Comparison of ENCODE assay signal across 1 cellular context in the genomic region with DNA sequence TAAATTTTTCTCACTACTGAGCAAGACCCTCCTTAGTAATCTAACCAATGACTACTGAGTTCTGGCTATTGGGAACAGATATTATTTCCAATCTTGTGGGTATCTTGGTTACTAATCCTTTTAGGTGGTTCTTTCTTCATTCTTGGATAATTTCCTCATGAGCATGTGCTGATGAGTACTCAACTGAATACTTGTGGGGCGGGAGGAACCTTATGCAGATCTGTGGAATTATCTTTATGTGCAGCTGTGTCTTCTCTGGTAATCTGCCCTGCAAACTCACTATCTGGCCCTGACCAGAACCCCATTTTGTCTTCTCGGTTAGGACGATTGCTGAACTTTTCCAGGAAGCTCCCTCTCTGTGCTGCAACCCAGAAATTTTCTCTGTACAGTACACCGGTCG.
TF ChIP-seq lines count a peak whose summit lies in the region.

No MANE protein-coding gene starts in this region.

TF ChIP-seq in K562, 482 proteins besides CTCF, POLR2A, EP300 and RAD21 (continued from another document and continues in another):
- peak in 1 of 2 experiments; percentile 93; a peak in 2 of 4 replicates for TF ChIP-seq ZMIZ1 (IDR thresholded peaks at IDR 0.05; ENCODE audit: low read depth in 2 of 2, low read length in 2 of 2)
- no peak for TF ChIP-seq MAFF (IDR thresholded peaks at IDR 0.05; ENCODE audit: low read length)
- TF ChIP-seq CREB3 (tag; conservative IDR thresholded peaks at IDR 0.05; ENCODE audit: low read depth), result no peak
- no peak for TF ChIP-seq DDX20 (tag; IDR thresholded peaks at IDR 0.05; ENCODE audit: low read depth)
- TF ChIP-seq FOS (IDR thresholded peaks at IDR 0.05; ENCODE audit: extremely low read depth, insufficient read length), result no peak
- TF ChIP-seq TAF7 (tag; IDR thresholded peaks at IDR 0.05), result no peak
- no peak for TF ChIP-seq ZNF217 (CRISPR knock-in tag; IDR thresholded peaks at IDR 0.05)
- peak; percentile 47; the same call in 1 of the 2 replicates for TF ChIP-seq FOXJ2 (tag; IDR thresholded peaks at IDR 0.05)
- TF ChIP-seq ATF1 (CRISPR knock-in tag; IDR thresholded peaks at IDR 0.05), result no peak
- TF ChIP-seq ATF1 (tag; IDR thresholded peaks at IDR 0.05), result no peak
- no peak for TF ChIP-seq ZNF165 (CRISPR knock-in tag; IDR thresholded peaks at IDR 0.05; ENCODE audit: borderline replicate concordance)
- no peak for TF ChIP-seq BDP1 (IDR thresholded peaks at IDR 0.05; ENCODE audit: insufficient read depth, insufficient read length)
- no peak for TF ChIP-seq SRSF1 (IDR thresholded peaks at IDR 0.05; ENCODE audit: low read depth, low read length)
- no peak for TF ChIP-seq NR3C1 (CRISPR knock-in tag; IDR thresholded peaks at IDR 0.05)
- no peak for TF ChIP-seq ZNF77 (CRISPR knock-in tag; IDR thresholded peaks at IDR 0.05)
- TF ChIP-seq SNAPC5 (CRISPR knock-in tag; IDR thresholded peaks at IDR 0.05), result no peak
- no peak for TF ChIP-seq TOE1 (IDR thresholded peaks at IDR 0.05; ENCODE audit: borderline replicate concordance)
- no peak for TF ChIP-seq TOE1 (CRISPR knock-in tag; IDR thresholded peaks at IDR 0.05; ENCODE audit: borderline replicate concordance, low read depth)
- TF ChIP-seq MXI1 (IDR thresholded peaks at IDR 0.05; ENCODE audit: low read depth, low read length), result no peak
- no peak; the same call in 1 of the 2 replicates for TF ChIP-seq ZNF76 (CRISPR knock-in tag; IDR thresholded peaks at IDR 0.05; ENCODE audit: borderline replicate concordance)
- TF ChIP-seq, protein P1, sequence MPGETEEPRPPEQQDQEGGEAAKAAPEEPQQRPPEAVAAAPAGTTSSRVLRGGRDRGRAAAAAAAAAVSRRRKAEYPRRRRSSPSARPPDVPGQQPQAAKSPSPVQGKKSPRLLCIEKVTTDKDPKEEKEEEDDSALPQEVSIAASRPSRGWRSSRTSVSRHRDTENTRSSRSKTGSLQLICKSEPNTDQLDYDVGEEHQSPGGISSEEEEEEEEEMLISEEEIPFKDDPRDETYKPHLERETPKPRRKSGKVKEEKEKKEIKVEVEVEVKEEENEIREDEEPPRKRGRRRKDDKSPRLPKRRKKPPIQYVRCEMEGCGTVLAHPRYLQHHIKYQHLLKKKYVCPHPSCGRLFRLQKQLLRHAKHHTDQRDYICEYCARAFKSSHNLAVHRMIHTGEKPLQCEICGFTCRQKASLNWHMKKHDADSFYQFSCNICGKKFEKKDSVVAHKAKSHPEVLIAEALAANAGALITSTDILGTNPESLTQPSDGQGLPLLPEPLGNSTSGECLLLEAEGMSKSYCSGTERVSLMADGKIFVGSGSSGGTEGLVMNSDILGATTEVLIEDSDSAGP (CRISPR knock-in tag; IDR thresholded peaks at IDR 0.05), result no peak
- peak; percentile 25 for TF ChIP-seq TAF1 (IDR thresholded peaks at IDR 0.05; ENCODE audit: control insufficient read depth, extremely low read depth, insufficient read depth, low read length, severe bottlenecking)
- peak in 1 of 2 experiments; percentile 90; a peak in 2 of 4 replicates for TF ChIP-seq RCOR1 (IDR thresholded peaks at IDR 0.05; ENCODE audit: borderline replicate concordance in 1 of 2, low read depth in 2 of 2, low read length in 2 of 2)
- no peak for TF ChIP-seq KLF10 (CRISPR knock-in tag; IDR thresholded peaks at IDR 0.05)
- TF ChIP-seq TEAD4 (IDR thresholded peaks at IDR 0.05; ENCODE audit: low read length), result peak; percentile 98
- no peak for TF ChIP-seq TEAD4 (CRISPR knock-in tag; IDR thresholded peaks at IDR 0.05; ENCODE audit: borderline replicate concordance)
- no peak for TF ChIP-seq ZNF586 (CRISPR knock-in tag; conservative IDR thresholded peaks at IDR 0.05)
- no peak for TF ChIP-seq MED1 (CRISPR knock-in tag; IDR thresholded peaks at IDR 0.05; ENCODE audit: borderline replicate concordance)
- peak; percentile 81 for TF ChIP-seq SMAD1 (IDR thresholded peaks at IDR 0.05; ENCODE audit: low read depth, low read length, partially characterized antibody)
- TF ChIP-seq ZNF3 (CRISPR knock-in tag; IDR thresholded peaks at IDR 0.05), result no peak
- TF ChIP-seq SRSF9 (IDR thresholded peaks at IDR 0.05; ENCODE audit: borderline replicate concordance, low read depth, low read length), result no peak
- TF ChIP-seq ZNF311 (CRISPR knock-in tag; IDR thresholded peaks at IDR 0.05), result no peak
- TF ChIP-seq NELFE (IDR thresholded peaks at IDR 0.05; ENCODE audit: insufficient read depth, insufficient read length), result no peak
- 0 out of 3 replicates have a peak, but pooled peaks of 1 of the 2 experiments have one; percentile 73 for TF ChIP-seq CBX3 (IDR thresholded peaks at IDR 0.05; ENCODE audit: borderline replicate concordance in 1 of 2, low read length in 2 of 2)
- TF ChIP-seq BRF2 (IDR thresholded peaks at IDR 0.05; ENCODE audit: borderline replicate concordance, insufficient read depth, insufficient read length), result no peak
- peak; percentile 94 for TF ChIP-seq SOX6 (IDR thresholded peaks at IDR 0.05)
- TF ChIP-seq PURB (CRISPR knock-in tag; IDR thresholded peaks at IDR 0.05; ENCODE audit: low read depth), result no peak
- TF ChIP-seq ZNF830 (CRISPR knock-in tag; IDR thresholded peaks at IDR 0.05), result no peak
- no peak for TF ChIP-seq MIER1 (IDR thresholded peaks at IDR 0.05; ENCODE audit: low read depth)
- peak; percentile 86 for TF ChIP-seq SMAD4 (CRISPR knock-in tag; conservative IDR thresholded peaks at IDR 0.05)
- TF ChIP-seq TGIF2 (CRISPR knock-in tag; IDR thresholded peaks at IDR 0.05), result no peak
- TF ChIP-seq ESRRB (CRISPR knock-in tag; IDR thresholded peaks at IDR 0.05; ENCODE audit: borderline replicate concordance), result no peak
- TF ChIP-seq KAT8 (IDR thresholded peaks at IDR 0.05; ENCODE audit: low read depth), result no peak
- TF ChIP-seq, protein P2, sequence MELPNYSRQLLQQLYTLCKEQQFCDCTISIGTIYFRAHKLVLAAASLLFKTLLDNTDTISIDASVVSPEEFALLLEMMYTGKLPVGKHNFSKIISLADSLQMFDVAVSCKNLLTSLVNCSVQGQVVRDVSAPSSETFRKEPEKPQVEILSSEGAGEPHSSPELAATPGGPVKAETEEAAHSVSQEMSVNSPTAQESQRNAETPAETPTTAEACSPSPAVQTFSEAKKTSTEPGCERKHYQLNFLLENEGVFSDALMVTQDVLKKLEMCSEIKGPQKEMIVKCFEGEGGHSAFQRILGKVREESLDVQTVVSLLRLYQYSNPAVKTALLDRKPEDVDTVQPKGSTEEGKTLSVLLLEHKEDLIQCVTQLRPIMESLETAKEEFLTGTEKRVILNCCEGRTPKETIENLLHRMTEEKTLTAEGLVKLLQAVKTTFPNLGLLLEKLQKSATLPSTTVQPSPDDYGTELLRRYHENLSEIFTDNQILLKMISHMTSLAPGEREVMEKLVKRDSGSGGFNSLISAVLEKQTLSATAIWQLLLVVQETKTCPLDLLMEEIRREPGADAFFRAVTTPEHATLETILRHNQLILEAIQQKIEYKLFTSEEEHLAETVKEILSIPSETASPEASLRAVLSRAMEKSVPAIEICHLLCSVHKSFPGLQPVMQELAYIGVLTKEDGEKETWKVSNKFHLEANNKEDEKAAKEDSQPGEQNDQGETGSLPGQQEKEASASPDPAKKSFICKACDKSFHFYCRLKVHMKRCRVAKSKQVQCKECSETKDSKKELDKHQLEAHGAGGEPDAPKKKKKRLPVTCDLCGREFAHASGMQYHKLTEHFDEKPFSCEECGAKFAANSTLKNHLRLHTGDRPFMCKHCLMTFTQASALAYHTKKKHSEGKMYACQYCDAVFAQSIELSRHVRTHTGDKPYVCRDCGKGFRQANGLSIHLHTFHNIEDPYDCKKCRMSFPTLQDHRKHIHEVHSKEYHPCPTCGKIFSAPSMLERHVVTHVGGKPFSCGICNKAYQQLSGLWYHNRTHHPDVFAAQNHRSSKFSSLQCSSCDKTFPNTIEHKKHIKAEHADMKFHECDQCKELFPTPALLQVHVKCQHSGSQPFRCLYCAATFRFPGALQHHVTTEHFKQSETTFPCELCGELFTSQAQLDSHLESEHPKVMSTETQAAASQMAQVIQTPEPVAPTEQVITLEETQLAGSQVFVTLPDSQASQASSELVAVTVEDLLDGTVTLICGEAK (IDR thresholded peaks at IDR 0.05), result no peak
- TF ChIP-seq, protein P2 (CRISPR knock-in tag; IDR thresholded peaks at IDR 0.05), result no peak
- TF ChIP-seq ZNF24 (IDR thresholded peaks at IDR 0.05), result peak; percentile 55; the same call in 1 of the 2 replicates
- TF ChIP-seq CXXC5 (CRISPR knock-in tag; IDR thresholded peaks at IDR 0.05), result peak; percentile 66
- TF ChIP-seq PYGO2 (tag; IDR thresholded peaks at IDR 0.05), result 0 out of 2 replicates have a peak, but pooled peaks have one; percentile 21
